ENCODE assay signal across 31 cellular contexts in genomic region chr7:119172043-119172442, GRCh38.
A peak's percentile ranks its signal among the peaks of the same experiment; 100 is the strongest.
DNase-seq lines count a peak whose midpoint lies in the region; ATAC-seq, FAIRE-seq and TF ChIP-seq lines count a peak whose summit lies in the region.
"Had no signal": no experiment of that assay in that cellular context is flagged by ENCODE, and none has a peak within 500 bp of the region (broad histone marks: within the 10 kb centered on the region; RNA-seq: fewer than 3 reads in every experiment).

No MANE protein-coding gene starts in this region.

- no peak overlapping the region for H3K4ac ChIP-seq in H1 (replicated peaks; ENCODE audit: insufficient read length, low read depth, low read length)

- no peak overlapping the region for H3K56ac ChIP-seq in H1 (replicated peaks; ENCODE audit: insufficient read length, low read depth, low read length)

- no peak overlapping the region for H2BK20ac ChIP-seq in H1 (ENCODE audit: low read length)

- H2AK5ac ChIP-seq in H1 (ENCODE audit: low read depth, low read length): no peak overlapping the region

- H3F3A ChIP-seq in neural cell (ENCODE audit: insufficient read depth, low read length, poor library complexity, severe bottlenecking): no peaks in the 10 kb centered on the region

- H3K9ac ChIP-seq in H1 (replicated peaks in 1 of 4; ENCODE audit: extremely low read depth in 1 of 4, low read depth in 3 of 4, low read length in 3 of 4): no peak overlapping the region
- no peak overlapping the region for H3K9ac ChIP-seq in neural cell (ENCODE audit: low read length)
- H3K9ac ChIP-seq: BLaER1; BLaER1 treated with 17β-estradiol and CSF1 and Interleukin-3, amounts not matched to agents 10 nM and 100 nM had no signal

- no peak for DNase-seq in H1 (ENCODE audit: low read depth in 1 of 2, low spot score in 2 of 2)
- DNase-seq: 8988T; ACHN; AML-193; BE2C; C1 segment of cervical spinal cord; Caco-2; Calu3; CD4-positive, alpha-beta memory T cell; CD4-positive, alpha-beta T cell; CD4-positive, CD25-positive, alpha-beta regulatory T cell; CD8-positive, alpha-beta memory T cell; CD8-positive, alpha-beta T cell; COR-L47; DMS 273 treated with DMSO at 0.1 percent for 48 hours; DMS153; DMS53; DMS79; DMS79 treated with DMSO at 0.1 percent for 48 hours; DND-41; EL had no signal

- no peak overlapping the region for H2BK15ac ChIP-seq in H1 (ENCODE audit: low read length)

- no peaks in the 10 kb centered on the region for H3K23me2 ChIP-seq in H1 (ENCODE audit: low read depth, low read length)

- POLR2A ChIA-PET in H1 (lab: Charles Lee; ENCODE audit: partially characterized antibody): no interaction called here

- H2BK12ac ChIP-seq in H1 (ENCODE audit: low read depth, low read length): no peak overlapping the region

- no peak for TF ChIP-seq RAD21 in H1 (IDR thresholded peaks at IDR 0.05 in 1 of 2, conservative IDR thresholded peaks at IDR 0.05 in 1 of 2; ENCODE audit: low read depth in 2 of 2, low read length in 2 of 2)
- no peak for TF ChIP-seq RAD21 in neural cell (conservative IDR thresholded peaks at IDR 0.05)

- no peak for ATAC-seq in HG02798 (IDR thresholded peaks at IDR 0.05; ENCODE audit: poor library complexity, unreplicated experiment)
- ATAC-seq in HG02981 (IDR thresholded peaks at IDR 0.05; ENCODE audit: unreplicated experiment): no peak
- ATAC-seq: A549; CD8-positive, alpha-beta T cell had no signal

- H3K4me3 ChIP-seq in H1 (ENCODE audit: extremely low read depth in 1 of 4, insufficient read depth in 2 of 4, low read depth in 3 of 4, low read length in 4 of 4) (no peak overlapping the region), neural cell (ENCODE audit: low read length) (no peak overlapping the region)
- H3K4me3 ChIP-seq: A549; BLaER1; BLaER1 treated with 17β-estradiol and CSF1 and Interleukin-3, amounts not matched to agents 10 nM and 100 nM had no signal

- 0 out of 2 replicates have a peak overlapping the region, but pooled peaks have one; percentile 16 for H2AFZ ChIP-seq in H1 (ENCODE audit: low read length)
- no peak overlapping the region for H2AFZ ChIP-seq in neural cell (ENCODE audit: low read depth, low read length)

- CTCF ChIA-PET in H1 (lab: Charles Lee; ENCODE audit: partially characterized antibody): interaction anchor here (1.5 kb wide), 1 partner anchor 25 kb away, joined by 3 read pairs; no protein-coding TSS in a partner anchor

- H4K91ac ChIP-seq in H1 (replicated peaks; ENCODE audit: insufficient read length, low read length): no peak overlapping the region

- H2BK120ac ChIP-seq in H1 (replicated peaks; ENCODE audit: low read depth, low read length): no peak overlapping the region

- no peak overlapping the region for H4K5ac ChIP-seq in H1 (ENCODE audit: insufficient read length, low read depth, low read length)

- peaks cover 0 to 3% of the 10 kb centered on the region in 2 experiments; a peak in 1 of 4 replicates for H3K9me3 ChIP-seq in H1 (ENCODE audit: insufficient read depth in 2 of 2, low read depth in 1 of 2, low read length in 1 of 2)
- H3K9me3 ChIP-seq in neural cell (ENCODE audit: low read length): no peaks in the 10 kb centered on the region

- H3K9me2 ChIP-seq in neural cell (ENCODE audit: insufficient read depth, low read length): no peaks in the 10 kb centered on the region

- TF ChIP-seq POLR2A in H1 (IDR thresholded peaks at IDR 0.05; ENCODE audit: control extremely low read depth in 1 of 2, low read depth in 2 of 2, low read length in 2 of 2): no peak

- H3K27me3 ChIP-seq in H1 (replicated peaks in 1 of 4; ENCODE audit: control insufficient read depth in 3 of 4, extremely low read depth in 1 of 4, insufficient read depth in 3 of 4, low read length in 3 of 4) (no peaks in the 10 kb centered on the region), neural cell (ENCODE audit: insufficient read depth, low read depth, low read length) (no peaks in the 10 kb centered on the region)
- H3K27me3 ChIP-seq: BE2C; BLaER1; BLaER1 treated with 17β-estradiol and CSF1 and Interleukin-3, amounts not matched to agents 10 nM and 100 nM had no signal

- 92% methylated on average over 5 of the region's 5 CpGs; no CpG with 5 or more reads in 1 of the 2 experiments for WGBS in H1 (ENCODE audit: extremely low coverage in 1 of 2, insufficient coverage in 1 of 2, insufficient read length in 1 of 2, insufficient replicate concordance in 2 of 2, low coverage in 1 of 2, low lambda C conversion rate in 2 of 2, missing lambda C conversion rate in 1 of 2), 2 experiments

- no peak overlapping the region for H3K18ac ChIP-seq in H1 (ENCODE audit: extremely low read depth, low read length)

- H4K20me1 ChIP-seq in H1 (replicated peaks in 1 of 2; ENCODE audit: control insufficient read depth in 1 of 2, insufficient read depth in 2 of 2, low read length in 2 of 2) (no peaks in the 10 kb centered on the region), neural cell (ENCODE audit: insufficient read depth) (no peaks in the 10 kb centered on the region)
- H4K20me1 ChIP-seq: BLaER1; BLaER1 treated with 17β-estradiol and CSF1 and Interleukin-3, amounts not matched to agents 10 nM and 100 nM had no signal

- no peaks in the 10 kb centered on the region for H3K79me2 ChIP-seq in H1 (ENCODE audit: control insufficient read depth in 1 of 2, insufficient read depth in 2 of 2, low read length in 2 of 2)
- H3K79me2 ChIP-seq in neural cell (replicated peaks; ENCODE audit: insufficient read depth, low read length): no peaks in the 10 kb centered on the region

- H3K79me1 ChIP-seq in H1 (ENCODE audit: low read depth, low read length): no peaks in the 10 kb centered on the region

- FAIRE-seq in H1 (lab: Jason Lieb, UNC): no peak
- FAIRE-seq: A204.1, A549, D721Med had no signal

- no peak overlapping the region for H3K23ac ChIP-seq in H1 (ENCODE audit: insufficient read length)

- H3K14ac ChIP-seq in H1 (ENCODE audit: insufficient read length): no peak overlapping the region

- H3K27ac ChIP-seq in H1 (ENCODE audit: low read depth, low read length) (no peak overlapping the region), neural cell (ENCODE audit: low read length) (no peak overlapping the region)
- H3K27ac ChIP-seq: 22Rv1; A549; BLaER1; BLaER1 treated with 17β-estradiol and CSF1 and Interleukin-3, amounts not matched to agents 10 nM and 100 nM; C4-2B had no signal

- TF ChIP-seq CTCF in H1 (IDR thresholded peaks at IDR 0.05; ENCODE audit: control extremely low read depth in 1 of 3, insufficient read depth in 1 of 3, low read depth in 1 of 3, low read length in 3 of 3) (no peak), neural cell (IDR thresholded peaks at IDR 0.05; ENCODE audit: poor library complexity, severe bottlenecking) (no peak)

- H3K4me1 ChIP-seq in H1 (replicated peaks in 1 of 4; ENCODE audit: control insufficient read depth in 3 of 4, insufficient read depth in 4 of 4, low read length in 3 of 4): peaks cover 0 to 3% (median 0%) of the 10 kb centered on the region in 4 experiments; a peak in 3 of 7 replicates
- H3K4me1 ChIP-seq: A549; BE2C; BLaER1; BLaER1 treated with 17β-estradiol and CSF1 and Interleukin-3, amounts not matched to agents 10 nM and 100 nM; Caco-2 had no signal

- no peak overlapping the region for H2BK5ac ChIP-seq in H1 (ENCODE audit: low read depth, low read length)

- TF ChIP-seq EP300 in H1 (IDR thresholded peaks at IDR 0.05; ENCODE audit: borderline replicate concordance in 1 of 2, low read depth in 2 of 2, low read length in 2 of 2) (no peak), neural cell (conservative IDR thresholded peaks at IDR 0.05; ENCODE audit: poor library complexity, severe bottlenecking) (peak; percentile 85)

- H3K4me2 ChIP-seq in H1 (ENCODE audit: insufficient read depth in 1 of 2, low read depth in 2 of 2, low read length in 2 of 2) (no peak overlapping the region), neural cell (ENCODE audit: low read length) (no peak overlapping the region)
- H3K4me2 ChIP-seq: A549; BLaER1; BLaER1 treated with 17β-estradiol and CSF1 and Interleukin-3, amounts not matched to agents 10 nM and 100 nM had no signal

- H3K36me3 ChIP-seq in H1 (ENCODE audit: control insufficient read depth in 2 of 4, insufficient read depth in 4 of 4, low read length in 3 of 4) (no peaks in the 10 kb centered on the region), neural cell (ENCODE audit: insufficient read depth, low read length) (no peaks in the 10 kb centered on the region)
- H3K36me3 ChIP-seq: BE2C; BLaER1; BLaER1 treated with 17β-estradiol and CSF1 and Interleukin-3, amounts not matched to agents 10 nM and 100 nM had no signal

- H4K8ac ChIP-seq in H1 (ENCODE audit: extremely low read depth, insufficient read depth, low read length): no peak overlapping the region

TF ChIP-seq in H1, 55 proteins besides CTCF, POLR2A, EP300 and RAD21:
- no peak for TF ChIP-seq GABPA (IDR thresholded peaks at IDR 0.05; ENCODE audit: borderline replicate concordance, insufficient read depth, low read length)
- no peak for TF ChIP-seq SRF (IDR thresholded peaks at IDR 0.05; ENCODE audit: low read depth, low read length)
- no peak for TF ChIP-seq SIX5 (IDR thresholded peaks at IDR 0.05; ENCODE audit: low read depth, low read length)

TF ChIP-seq in neural cell, 6 proteins besides CTCF, POLR2A, EP300 and RAD21:
- TF ChIP-seq POLR2AphosphoS5 (IDR thresholded peaks at IDR 0.05): peak; percentile 56
- TF ChIP-seq TAF1 (IDR thresholded peaks at IDR 0.05; ENCODE audit: low read depth): no peak
